In genomic region chr6:26401389-26401986, GRCh38 we compare ENCODE assay signal across 8 cellular contexts. TPM values are rescaled to one million over a fixed set of nuclear protein-coding genes. Genes with fewer than 3 reads are reported as not detected.
DNase-seq lines count a peak whose midpoint lies in the region; ATAC-seq and TF ChIP-seq lines count a peak whose summit lies in the region.

No MANE protein-coding gene starts in this region.

- 70% methylated on average over 7 of the region's 7 CpGs for WGBS in smooth muscle cell (ENCODE audit: low lambda C conversion rate)

- peak overlapping the region; percentile 89 for H3K4me3 Mint-ChIP-seq in GM23338

- H3K9me2 ChIP-seq in GM23338 (ENCODE audit: insufficient read depth) (peaks cover 3% of the 10 kb centered on the region; the same call in 1 of the 2 replicates), SU-DHL-6 (replicated peaks; ENCODE audit: insufficient read depth, low read length) (no peaks in the 10 kb centered on the region)

- peak overlapping the region; percentile 98 for H3K27ac Mint-ChIP-seq in GM23338

- no peaks in the 10 kb centered on the region for H3K27me3 Mint-ChIP-seq in GM23338 (ENCODE audit: insufficient read depth, low read depth, poor library complexity)

- H3K27me3 ChIP-seq in GM23338 (ENCODE audit: insufficient read depth) (no peaks in the 10 kb centered on the region), SU-DHL-6 (ENCODE audit: low read length) (no peaks in the 10 kb centered on the region), cardiac muscle cell (no peaks in the 10 kb centered on the region), smooth muscle cell (ENCODE audit: low read depth) (no peaks in the 10 kb centered on the region)

- TF ChIP-seq CTCF in GM23338 (conservative IDR thresholded peaks at IDR 0.05; ENCODE audit: low read depth in 2 of 2), result no peak
- no peak for TF ChIP-seq CTCF in SU-DHL-6 (IDR thresholded peaks at IDR 0.05; ENCODE audit: insufficient read depth, low read length, poor library complexity, severe bottlenecking)
- no peak for TF ChIP-seq CTCF in cardiac muscle cell (IDR thresholded peaks at IDR 0.05; ENCODE audit: low read depth, low read length)
- no peak for TF ChIP-seq CTCF in smooth muscle cell (IDR thresholded peaks at IDR 0.05; ENCODE audit: borderline replicate concordance, insufficient read depth, poor library complexity, severe bottlenecking)

- H3K79me2 ChIP-seq in GM23338 (replicated peaks; ENCODE audit: insufficient read depth) (no peaks in the 10 kb centered on the region), SU-DHL-6 (ENCODE audit: insufficient read depth, low read length) (no peaks in the 10 kb centered on the region), smooth muscle cell (ENCODE audit: low read depth) (no peaks in the 10 kb centered on the region)

- peaks cover 19% of the 10 kb centered on the region for H3K4me1 Mint-ChIP-seq in GM23338

- ATAC-seq in GM23338, result peak; percentile 12; the same call in 2 of the 3 replicates

- H3K9me3 Mint-ChIP-seq in GM23338, result no peaks in the 10 kb centered on the region

- H3K9ac ChIP-seq in SU-DHL-6 (ENCODE audit: low read length) (peak overlapping the region; percentile 55), smooth muscle cell (ENCODE audit: low read depth) (peak overlapping the region; percentile 90)

- H3K4me2 ChIP-seq in GM23338 (peak overlapping the region; percentile 71), SU-DHL-6 (ENCODE audit: low read depth, low read length, poor library complexity, severe bottlenecking) (peak overlapping the region; percentile 74), smooth muscle cell (peak overlapping the region; percentile 86)

- H3K36me3 ChIP-seq in GM23338 (ENCODE audit: insufficient read depth) (no peaks in the 10 kb centered on the region), SU-DHL-6 (ENCODE audit: low read length) (no peaks in the 10 kb centered on the region), cardiac muscle cell (no peaks in the 10 kb centered on the region), smooth muscle cell (ENCODE audit: low read depth) (no peaks in the 10 kb centered on the region)

- H3F3A ChIP-seq in GM23338 (replicated peaks; ENCODE audit: low read depth), result no peaks in the 10 kb centered on the region
- no peaks in the 10 kb centered on the region for H3F3A ChIP-seq in SU-DHL-6 (ENCODE audit: insufficient read depth)
- H3F3A ChIP-seq in smooth muscle cell (ENCODE audit: low read depth), result no peaks in the 10 kb centered on the region

- no peaks in the 10 kb centered on the region for H3K36me3 Mint-ChIP-seq in GM23338 (ENCODE audit: low read depth)

- DNase-seq in GM23338 (ENCODE audit: low spot score), result no peak
- no peak for DNase-seq in cardiac muscle cell (ENCODE audit: low read depth in 1 of 2, low spot score in 1 of 2)
- no peak for DNase-seq in smooth muscle cell (lab: John Stamatoyannopoulos, UW; ENCODE audit: unreplicated experiment)
- no peak for DNase-seq in HPDE6-E6E7 (ENCODE audit: extremely low spot score)
- no peak for DNase-seq in NCI-H446 treated with DMSO at 0.1 percent for 48 hours (lab: John Stamatoyannopoulos, UW)
- DNase-seq in glomerular visceral epithelial cell (ENCODE audit: extremely low spot score), result no peak
- no peak for DNase-seq in activated CD8-positive, alpha-beta memory T cell treated with anti-CD3 and anti-CD28 coated beads, Interleukin-2, amount 50 U/mL, for 48 hours

- H2AFZ ChIP-seq in GM23338 (peak overlapping the region; percentile 0; the same call in 1 of the 2 replicates), SU-DHL-6 (ENCODE audit: low read depth, low read length, severe bottlenecking) (peak overlapping the region; percentile 96), smooth muscle cell (ENCODE audit: low read depth) (peak overlapping the region; percentile 92)

- H3K4me3 ChIP-seq in GM23338, result peak overlapping the region; percentile 52
- H3K4me3 ChIP-seq in SU-DHL-6 (ENCODE audit: insufficient read depth, low read length, poor library complexity, severe bottlenecking), result peak overlapping the region; percentile 72
- H3K4me3 ChIP-seq in cardiac muscle cell, result peak overlapping the region; percentile 51
- H3K4me3 ChIP-seq in smooth muscle cell, result peak overlapping the region; percentile 77

- H3K27ac ChIP-seq in GM23338 (ENCODE audit: low read depth) (no peak overlapping the region), SU-DHL-6 (ENCODE audit: low read depth, low read length) (no peak overlapping the region), cardiac muscle cell (no peak overlapping the region), smooth muscle cell (ENCODE audit: low read depth) (peak overlapping the region; percentile 81)

- H4K20me1 ChIP-seq in GM23338 (replicated peaks; ENCODE audit: insufficient read depth) (no peaks in the 10 kb centered on the region), SU-DHL-6 (ENCODE audit: low read depth, low read length) (no peaks in the 10 kb centered on the region), smooth muscle cell (ENCODE audit: low read depth) (no peaks in the 10 kb centered on the region)

- H3K9me3 ChIP-seq in SU-DHL-6 (ENCODE audit: insufficient read depth, low read length) (no peaks in the 10 kb centered on the region), cardiac muscle cell (ENCODE audit: low read depth) (no peaks in the 10 kb centered on the region), smooth muscle cell (replicated peaks; ENCODE audit: low read depth) (no peaks in the 10 kb centered on the region)

- H3K4me1 ChIP-seq in GM23338 (ENCODE audit: insufficient read depth) (peaks cover 9% of the 10 kb centered on the region), cardiac muscle cell (ENCODE audit: low read depth) (no peaks in the 10 kb centered on the region), smooth muscle cell (ENCODE audit: low read depth) (peaks cover 5% of the 10 kb centered on the region)

TF ChIP-seq in GM23338, 12 proteins besides CTCF, POLR2A, EP300 and RAD21 (continues in another document):
- TF ChIP-seq NANOG (IDR thresholded peaks at IDR 0.05; ENCODE audit: borderline replicate concordance), result no peak
- TF ChIP-seq EZH2 (IDR thresholded peaks at IDR 0.05; ENCODE audit: low read depth, unreplicated experiment), result no peak
- no peak for TF ChIP-seq ETS1 (IDR thresholded peaks at IDR 0.05)
- TF ChIP-seq JUNB (IDR thresholded peaks at IDR 0.05; ENCODE audit: unreplicated experiment), result no peak
- TF ChIP-seq CREB1 (CRISPR knock-in tag; IDR thresholded peaks at IDR 0.05; ENCODE audit: low read depth), result no peak

RNA-seq across cellular contexts. Expression of gene BTN3A1, which starts 0.6 kb away (rescaled TPM):
- total RNA-seq in GM23338 (2014; rRNA removed; shearing (Covaris generic)), result 4.0 and 4.3 TPM in 2 replicates
- polyA plus RNA-seq in GM23338 (2016; fragmentation: Nextera tagmentation; extraction: Ambion mirVana) (1.7 and 2.4 TPM in 2 replicates), cardiac muscle cell (1.9 and 3.7 TPM in 2 replicates), smooth muscle cell (9.2 and 13.5 TPM in 2 replicates)
- total RNA-seq in cardiac muscle cell (1.2 and 3.5 TPM in 2 replicates), smooth muscle cell (19.1 and 33.3 TPM in 2 replicates)

RNA-seq across cellular contexts. Expression of gene BTN2A2, which starts 18.6 kb away (rescaled TPM):
- total RNA-seq in GM23338 (2014; rRNA removed; shearing (Covaris generic)), result 7.2 and 16.7 TPM in 2 replicates
- polyA plus RNA-seq in GM23338 (2016; fragmentation: Nextera tagmentation; extraction: Ambion mirVana) (5.9 and 7.3 TPM in 2 replicates), cardiac muscle cell (9.7 and 13.5 TPM in 2 replicates), smooth muscle cell (6.3 and 12.1 TPM in 2 replicates)
- total RNA-seq in cardiac muscle cell (7.2 and 16.9 TPM in 2 replicates), smooth muscle cell (11.1 and 12.1 TPM in 2 replicates)

RNA-seq across cellular contexts. Expression of gene BTN3A2, which starts 36.5 kb away (rescaled TPM):
- total RNA-seq in GM23338 (2014; rRNA removed; shearing (Covaris generic)), result 2.8 and 10.4 TPM in 2 replicates
- polyA plus RNA-seq in GM23338 (2016; fragmentation: Nextera tagmentation; extraction: Ambion mirVana) (3.4 and 4.3 TPM in 2 replicates), cardiac muscle cell (0.53 and 1.3 TPM in 2 replicates), smooth muscle cell (7.6 and 13.3 TPM in 2 replicates)
- total RNA-seq in cardiac muscle cell (0.28 and 0.39 TPM in 2 replicates), smooth muscle cell (5.1 and 19.7 TPM in 2 replicates)

RNA-seq across cellular contexts. Expression of gene BTN3A3, which starts 38.8 kb away (rescaled TPM):
- total RNA-seq in GM23338 (2014; rRNA removed; shearing (Covaris generic)), result 1.5 and 5.6 TPM in 2 replicates
- 1.2 and 1.3 TPM in 2 replicates for polyA plus RNA-seq in GM23338 (2016; fragmentation: Nextera tagmentation; extraction: Ambion mirVana)
- 0.14 and 1.4 TPM in 2 replicates for total RNA-seq in cardiac muscle cell
- polyA plus RNA-seq in cardiac muscle cell, result 2.9 TPM in 1 of 2 replicates, not detected in the other
- total RNA-seq in smooth muscle cell, result 1.8 and 3.5 TPM in 2 replicates
- polyA plus RNA-seq in smooth muscle cell, result 1.5 and 2.9 TPM in 2 replicates

RNA-seq across cellular contexts. Expression of gene BTN2A1, which starts 56.3 kb away (rescaled TPM):
- 6.5 and 7.0 TPM in 2 replicates for total RNA-seq in GM23338 (2014; rRNA removed; shearing (Covaris generic))
- polyA plus RNA-seq in GM23338 (2016; fragmentation: Nextera tagmentation; extraction: Ambion mirVana), result 6.3 and 7.0 TPM in 2 replicates
- 16.0 and 18.9 TPM in 2 replicates for total RNA-seq in cardiac muscle cell
- 21.2 and 27.2 TPM in 2 replicates for polyA plus RNA-seq in cardiac muscle cell
- 27.2 and 40.5 TPM in 2 replicates for total RNA-seq in smooth muscle cell
- 31.1 and 36.3 TPM in 2 replicates for polyA plus RNA-seq in smooth muscle cell

Comparison
In these comparisons a context has a peak if more than half of its experiments do, and no peak if none do; other contexts are left out.
1. H2AFZ ChIP-seq: peak in every context shown above with its lines; median percentile 96 in SU-DHL-6; 92 in smooth muscle cell; 0 in GM23338.